Comparison of ENCODE assay signal across 2 cellular contexts in the genomic region with DNA sequence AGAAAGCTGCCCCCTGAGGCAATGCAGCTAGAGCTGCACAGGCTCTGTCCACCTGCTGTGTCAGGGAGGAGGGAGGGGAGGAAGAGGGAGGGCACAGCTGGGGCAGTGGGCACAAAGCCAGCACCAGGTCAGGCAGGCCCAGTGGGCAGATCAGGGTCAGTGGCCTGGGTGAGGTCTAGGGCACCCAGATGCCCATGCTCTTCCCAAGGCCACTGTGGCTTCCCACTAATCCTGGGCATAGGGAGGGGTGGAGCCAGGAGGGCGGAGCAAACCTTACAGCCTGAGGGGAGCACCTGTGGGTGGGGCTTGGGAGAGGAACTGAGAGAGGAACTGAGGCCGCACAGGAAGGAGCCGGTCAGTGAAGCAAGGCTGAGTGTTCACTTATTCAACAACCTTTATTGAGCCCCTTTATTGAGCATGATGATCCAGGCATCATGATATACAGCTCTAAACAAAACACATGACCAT.
A peak's percentile ranks its signal among the peaks of the same experiment; 100 is the strongest.
TF ChIP-seq lines count a peak whose summit lies in the region.

No MANE protein-coding gene starts in this region.

TF ChIP-seq in HCT116, 20 proteins besides CTCF, POLR2A, EP300 and RAD21:
- TF ChIP-seq JUND (IDR thresholded peaks at IDR 0.05) (no peak), CBX3 (IDR thresholded peaks at IDR 0.05; ENCODE audit: low read depth) (no peak), EGR1 (IDR thresholded peaks at IDR 0.05; ENCODE audit: low read depth) (no peak), ELF1 (IDR thresholded peaks at IDR 0.05; ENCODE audit: borderline replicate concordance, low read depth) (no peak), SP1 (IDR thresholded peaks at IDR 0.05; ENCODE audit: low read depth) (no peak), FOSL1 (IDR thresholded peaks at IDR 0.05; ENCODE audit: low read depth) (no peak), EZH2phosphoT487 (IDR thresholded peaks at IDR 0.05; ENCODE audit: borderline replicate concordance) (no peak), SRF (IDR thresholded peaks at IDR 0.05; ENCODE audit: low read depth) (no peak), ZFX (IDR thresholded peaks at IDR 0.05) (no peak), CEBPB (IDR thresholded peaks at IDR 0.05; ENCODE audit: low read depth) (no peak), POLR2AphosphoS5 (IDR thresholded peaks at IDR 0.05; ENCODE audit: low read depth, low read length) (no peak), ZNF274 (IDR thresholded peaks at IDR 0.05; ENCODE audit: low read depth, low read length) (no peak), TCF7L2 (IDR thresholded peaks at IDR 0.05; ENCODE audit: borderline replicate concordance, extremely low read depth, insufficient read depth, insufficient read length) (no peak), EZH2 (IDR thresholded peaks at IDR 0.05) (no peak), SIN3A (IDR thresholded peaks at IDR 0.05; ENCODE audit: low read depth) (no peak)
- TF ChIP-seq, protein P1, sequence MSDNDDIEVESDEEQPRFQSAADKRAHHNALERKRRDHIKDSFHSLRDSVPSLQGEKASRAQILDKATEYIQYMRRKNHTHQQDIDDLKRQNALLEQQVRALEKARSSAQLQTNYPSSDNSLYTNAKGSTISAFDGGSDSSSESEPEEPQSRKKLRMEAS (IDR thresholded peaks at IDR 0.05), result no peak
- TF ChIP-seq, protein P2, sequence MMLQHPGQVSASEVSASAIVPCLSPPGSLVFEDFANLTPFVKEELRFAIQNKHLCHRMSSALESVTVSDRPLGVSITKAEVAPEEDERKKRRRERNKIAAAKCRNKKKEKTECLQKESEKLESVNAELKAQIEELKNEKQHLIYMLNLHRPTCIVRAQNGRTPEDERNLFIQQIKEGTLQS (IDR thresholded peaks at IDR 0.05), result no peak
- TF ChIP-seq, protein P3, sequence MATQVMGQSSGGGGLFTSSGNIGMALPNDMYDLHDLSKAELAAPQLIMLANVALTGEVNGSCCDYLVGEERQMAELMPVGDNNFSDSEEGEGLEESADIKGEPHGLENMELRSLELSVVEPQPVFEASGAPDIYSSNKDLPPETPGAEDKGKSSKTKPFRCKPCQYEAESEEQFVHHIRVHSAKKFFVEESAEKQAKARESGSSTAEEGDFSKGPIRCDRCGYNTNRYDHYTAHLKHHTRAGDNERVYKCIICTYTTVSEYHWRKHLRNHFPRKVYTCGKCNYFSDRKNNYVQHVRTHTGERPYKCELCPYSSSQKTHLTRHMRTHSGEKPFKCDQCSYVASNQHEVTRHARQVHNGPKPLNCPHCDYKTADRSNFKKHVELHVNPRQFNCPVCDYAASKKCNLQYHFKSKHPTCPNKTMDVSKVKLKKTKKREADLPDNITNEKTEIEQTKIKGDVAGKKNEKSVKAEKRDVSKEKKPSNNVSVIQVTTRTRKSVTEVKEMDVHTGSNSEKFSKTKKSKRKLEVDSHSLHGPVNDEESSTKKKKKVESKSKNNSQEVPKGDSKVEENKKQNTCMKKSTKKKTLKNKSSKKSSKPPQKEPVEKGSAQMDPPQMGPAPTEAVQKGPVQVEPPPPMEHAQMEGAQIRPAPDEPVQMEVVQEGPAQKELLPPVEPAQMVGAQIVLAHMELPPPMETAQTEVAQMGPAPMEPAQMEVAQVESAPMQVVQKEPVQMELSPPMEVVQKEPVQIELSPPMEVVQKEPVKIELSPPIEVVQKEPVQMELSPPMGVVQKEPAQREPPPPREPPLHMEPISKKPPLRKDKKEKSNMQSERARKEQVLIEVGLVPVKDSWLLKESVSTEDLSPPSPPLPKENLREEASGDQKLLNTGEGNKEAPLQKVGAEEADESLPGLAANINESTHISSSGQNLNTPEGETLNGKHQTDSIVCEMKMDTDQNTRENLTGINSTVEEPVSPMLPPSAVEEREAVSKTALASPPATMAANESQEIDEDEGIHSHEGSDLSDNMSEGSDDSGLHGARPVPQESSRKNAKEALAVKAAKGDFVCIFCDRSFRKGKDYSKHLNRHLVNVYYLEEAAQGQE (IDR thresholded peaks at IDR 0.05; ENCODE audit: low read depth), result no peak
- TF ChIP-seq, protein P4, sequence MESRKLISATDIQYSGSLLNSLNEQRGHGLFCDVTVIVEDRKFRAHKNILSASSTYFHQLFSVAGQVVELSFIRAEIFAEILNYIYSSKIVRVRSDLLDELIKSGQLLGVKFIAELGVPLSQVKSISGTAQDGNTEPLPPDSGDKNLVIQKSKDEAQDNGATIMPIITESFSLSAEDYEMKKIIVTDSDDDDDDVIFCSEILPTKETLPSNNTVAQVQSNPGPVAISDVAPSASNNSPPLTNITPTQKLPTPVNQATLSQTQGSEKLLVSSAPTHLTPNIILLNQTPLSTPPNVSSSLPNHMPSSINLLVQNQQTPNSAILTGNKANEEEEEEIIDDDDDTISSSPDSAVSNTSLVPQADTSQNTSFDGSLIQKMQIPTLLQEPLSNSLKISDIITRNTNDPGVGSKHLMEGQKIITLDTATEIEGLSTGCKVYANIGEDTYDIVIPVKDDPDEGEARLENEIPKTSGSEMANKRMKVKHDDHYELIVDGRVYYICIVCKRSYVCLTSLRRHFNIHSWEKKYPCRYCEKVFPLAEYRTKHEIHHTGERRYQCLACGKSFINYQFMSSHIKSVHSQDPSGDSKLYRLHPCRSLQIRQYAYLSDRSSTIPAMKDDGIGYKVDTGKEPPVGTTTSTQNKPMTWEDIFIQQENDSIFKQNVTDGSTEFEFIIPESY (IDR thresholded peaks at IDR 0.05; ENCODE audit: extremely low read depth, insufficient replicate concordance, low read length), result no peak

TF ChIP-seq in HepG2, 621 proteins besides CTCF, POLR2A, EP300 and RAD21:
- TF ChIP-seq, protein P5, sequence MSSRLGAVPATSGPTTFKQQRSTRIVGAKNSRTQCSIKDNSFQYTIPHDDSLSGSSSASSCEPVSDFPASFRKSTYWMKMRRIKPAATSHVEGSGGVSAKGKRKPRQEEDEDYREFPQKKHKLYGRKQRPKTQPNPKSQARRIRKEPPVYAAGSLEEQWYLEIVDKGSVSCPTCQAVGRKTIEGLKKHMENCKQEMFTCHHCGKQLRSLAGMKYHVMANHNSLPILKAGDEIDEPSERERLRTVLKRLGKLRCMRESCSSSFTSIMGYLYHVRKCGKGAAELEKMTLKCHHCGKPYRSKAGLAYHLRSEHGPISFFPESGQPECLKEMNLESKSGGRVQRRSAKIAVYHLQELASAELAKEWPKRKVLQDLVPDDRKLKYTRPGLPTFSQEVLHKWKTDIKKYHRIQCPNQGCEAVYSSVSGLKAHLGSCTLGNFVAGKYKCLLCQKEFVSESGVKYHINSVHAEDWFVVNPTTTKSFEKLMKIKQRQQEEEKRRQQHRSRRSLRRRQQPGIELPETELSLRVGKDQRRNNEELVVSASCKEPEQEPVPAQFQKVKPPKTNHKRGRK (CRISPR knock-in tag; IDR thresholded peaks at IDR 0.05), result no peak
- TF ChIP-seq ZC3H4 (CRISPR knock-in tag; IDR thresholded peaks at IDR 0.05; ENCODE audit: borderline replicate concordance), result no peak
- TF ChIP-seq ZNF263 (CRISPR knock-in tag; IDR thresholded peaks at IDR 0.05), result peak; percentile 25; the same call in 1 of the 2 replicates
